Comparison of ENCODE assay signal across 32 cellular contexts in the genomic region with DNA sequence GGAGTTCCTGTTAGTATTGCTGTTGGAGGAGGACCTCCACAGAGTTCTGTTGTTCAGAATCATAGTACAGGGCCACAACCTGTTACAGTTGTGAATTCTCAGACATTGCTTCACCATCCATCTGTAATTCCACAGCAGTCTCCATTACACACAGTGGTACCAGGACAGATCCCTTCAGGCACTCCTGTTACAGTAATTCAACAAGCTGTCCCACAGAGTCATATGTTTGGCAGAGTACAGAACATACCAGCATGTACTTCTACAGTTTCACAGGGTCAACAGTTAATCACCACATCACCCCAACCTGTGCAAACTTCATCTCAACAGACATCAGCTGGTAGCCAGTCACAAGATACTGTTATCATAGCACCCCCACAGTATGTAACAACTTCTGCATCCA.
"Had no signal": no experiment of that assay in that cellular context is flagged by ENCODE, and none has a peak within 500 bp of the region (broad histone marks: within the 10 kb centered on the region; RNA-seq: fewer than 3 reads in every experiment).

No MANE protein-coding gene starts in this region.

- H3K27ac ChIP-seq: left ventricle myocardium inferior, neural progenitor cell, neutrophil, parathyroid adenoma, skin epidermis, suprapubic skin, tibial nerve, uterus had no signal

- H3K4me1 ChIP-seq: neural progenitor cell, parathyroid adenoma, suprapubic skin, tibial nerve, uterus had no signal

- ATAC-seq: left colon; natural killer cell; right cardiac atrium; sciatic nerve; stimulated activated effector memory CD8-positive, alpha-beta T cell treated with anti-CD3 and anti-CD28 coated beads, Interleukin-12 subunit alpha, Interleukin-12 subunit beta, amount 100 ng/mL, for 72 hours had no signal

- H3K9me3 ChIP-seq: left ventricle myocardium inferior, neutrophil, suprapubic skin, tibial nerve, uterus had no signal

- FAIRE-seq: islet of Langerhans had no signal

- H3K4me1 Mint-ChIP-seq: mesothelial cell of epicardium; naive B cell; natural killer cell; nephron progenitor cell; neural progenitor cell; stimulated activated effector memory CD8-positive, alpha-beta T cell treated with anti-CD3 and anti-CD28 coated beads, Interleukin-12 subunit alpha, Interleukin-12 subunit beta, amount 100 ng/mL, for 72 hours had no signal

- H3K4me3 ChIP-seq: left ventricle myocardium inferior, lung, neural progenitor cell, skin epidermis, suprapubic skin, tibial nerve, uterus had no signal

- H3K27me3 Mint-ChIP-seq: naive B cell; progenitor cell of endocrine pancreas; stimulated activated naive CD8-positive, alpha-beta T cell treated with anti-CD3 and anti-CD28 coated beads, Interleukin-15, Interleukin-2, amounts not matched to agents 100 ng/mL and 50 ng/mL, for 24 hours; type B pancreatic cell had no signal

- H3K27ac Mint-ChIP-seq: mesothelial cell of epicardium; natural killer cell; nephron progenitor cell; neural progenitor cell; progenitor cell of endocrine pancreas; stimulated activated naive CD8-positive, alpha-beta T cell treated with anti-CD3 and anti-CD28 coated beads, Interleukin-15, Interleukin-2, amounts not matched to agents 100 ng/mL and 50 ng/mL, for 24 hours; type B pancreatic cell had no signal

- H3K27me3 ChIP-seq: neural progenitor cell, neutrophil, suprapubic skin, tibial nerve, uterus had no signal

- H3K36me3 ChIP-seq: uterus had no signal

- DNase-seq: hypothalamus; immature natural killer cell; kidney; left colon; left ventricle myocardium inferior; mesendoderm; naive B cell; natural killer cell; nephron progenitor cell; occipital lobe; retina; right cardiac atrium; stimulated activated CD4-positive, alpha-beta T cell treated with anti-CD3 and anti-CD28 coated beads, Interleukin-12 subunit alpha, Interleukin-12 subunit beta, amount 100 ng/mL, for 4 hours; stimulated activated CD4-positive, alpha-beta T cell treated with anti-CD3 and anti-CD28 coated beads, Interleukin-15, amount 100 ng/mL, for 24 hours; stimulated activated CD4-positive, alpha-beta T cell treated with anti-CD3 and anti-CD28 coated beads, Interleukin-2, amount 100 ng/mL, for 24 hours; stimulated activated CD4-positive, alpha-beta T cell treated with anti-CD3 and anti-CD28 coated beads, Interleukin-4, amount 100 ng/mL, for 24 hours; stimulated activated naive CD4-positive, alpha-beta T cell; uterus had no signal

- H3K4me3 Mint-ChIP-seq: immature natural killer cell; mesothelial cell of epicardium; naive B cell; natural killer cell; nephron progenitor cell; neural progenitor cell; stimulated activated effector memory CD8-positive, alpha-beta T cell treated with anti-CD3 and anti-CD28 coated beads, Interleukin-12 subunit alpha, Interleukin-12 subunit beta, amount 100 ng/mL, for 72 hours; stimulated activated naive CD8-positive, alpha-beta T cell treated with anti-CD3 and anti-CD28 coated beads, Interleukin-15, Interleukin-2, amounts not matched to agents 100 ng/mL and 50 ng/mL, for 24 hours; type B pancreatic cell had no signal
